ENCODE assay signal across 11 cellular contexts in genomic region chr1:74674278-74675048, GRCh38.
DNase-seq lines count a peak whose midpoint lies in the region; ATAC-seq and TF ChIP-seq lines count a peak whose summit lies in the region.
"Had no signal": no experiment of that assay in that cellular context is flagged by ENCODE, and none has a peak within 500 bp of the region (broad histone marks: within the 10 kb centered on the region; RNA-seq: fewer than 3 reads in every experiment).

No MANE protein-coding gene starts in this region.

- H3K9ac ChIP-seq in iPS-15b (ENCODE audit: low read depth, low read length): no peak overlapping the region

- H3K27me3 ChIP-seq in iPS-15b (ENCODE audit: control insufficient read depth, insufficient read depth, low read length): peaks cover 48% of the 10 kb centered on the region

- peaks cover 4% of the 10 kb centered on the region for H3K4me1 ChIP-seq in iPS-15b (ENCODE audit: control insufficient read depth, insufficient read depth, low read length)

- H3K9me3 ChIP-seq in iPS-15b (ENCODE audit: control insufficient read depth, insufficient read depth, low read length): no peaks in the 10 kb centered on the region

- no peak for DNase-seq in NCI-H2227 (lab: John Stamatoyannopoulos, UW; ENCODE audit: unreplicated experiment)
- DNase-seq in kidney glomerular epithelial cell (lab: John Stamatoyannopoulos, UW): no peak
- no peak for DNase-seq in kidney tubule cell (ENCODE audit: low spot score)
- DNase-seq in RKO (ENCODE audit: low spot score): no peak
- DNase-seq: activated CD8-positive, alpha-beta memory T cell treated with anti-CD3 and anti-CD28 coated beads, Interleukin-2, amount 50 U/mL, for 4 hours; T-helper 9 cell; transverse colon had no signal

- ATAC-seq in GM21619 (IDR thresholded peaks at IDR 0.05; ENCODE audit: unreplicated experiment) (peak; percentile 53), HG03469 (IDR thresholded peaks at IDR 0.05; ENCODE audit: unreplicated experiment) (peak; percentile 57)

- peak; percentile 22; the same call in 1 of the 3 replicates for TF ChIP-seq CTCF in GM12872 (IDR thresholded peaks at IDR 0.05; ENCODE audit: insufficient read depth, low read depth, low read length)

- peak overlapping the region; percentile 47 for H3K4me3 ChIP-seq in iPS-15b (ENCODE audit: low read depth, low read length)

- no peaks in the 10 kb centered on the region for H3K36me3 ChIP-seq in iPS-15b (ENCODE audit: control insufficient read depth, insufficient read depth, low read length)
- H3K36me3 ChIP-seq: transverse colon had no signal
